Comparison of ENCODE assay signal across 8 cellular contexts in genomic region chr17:31582151-31582907, GRCh38.
DNase-seq lines count a peak whose midpoint lies in the region; ATAC-seq, FAIRE-seq and TF ChIP-seq lines count a peak whose summit lies in the region.

No MANE protein-coding gene starts in this region.

- H3K4me1 ChIP-seq in stomach = peaks cover 33 to 71% (median 56%) of the 10 kb centered on the region in 4 donors

- 30 to 54% (median 38%) methylated on average over 8 of the region's 8 CpGs for WGBS in stomach, 5 donors

- H3K9me3 Mint-ChIP-seq in activated B cell treated with CpG ODN at 0.5 μM for 24 hours = no peaks in the 10 kb centered on the region
- H3K9me3 Mint-ChIP-seq in immature natural killer cell = no peaks in the 10 kb centered on the region

- H3K27ac Mint-ChIP-seq in activated B cell treated with CpG ODN at 0.5 μM for 24 hours = peak overlapping the region; percentile 9
- H3K27ac Mint-ChIP-seq in immature natural killer cell = peak overlapping the region in 4 of 6 donors; percentile 29 to 83 (median 50)

- TF ChIP-seq CTCF in activated B cell treated with CpG ODN at 0.5 μM for 24 hours (IDR thresholded peaks at IDR 0.05) (no peak), stomach (IDR thresholded peaks at IDR 0.05) (no peak)

- H3K27me3 Mint-ChIP-seq in activated B cell treated with CpG ODN at 0.5 μM for 24 hours (no peaks in the 10 kb centered on the region), immature natural killer cell (ENCODE audit: low read depth in 3 of 3) (peaks cover 1 to 2% (median 2%) of the 10 kb centered on the region in 3 donors)

- no peaks in the 10 kb centered on the region for H3K27me3 ChIP-seq in stomach

- H3K9me3 ChIP-seq in stomach = no peaks in the 10 kb centered on the region

- H3K4me3 Mint-ChIP-seq in activated B cell treated with CpG ODN at 0.5 μM for 24 hours (peak overlapping the region; percentile 33), immature natural killer cell (peak overlapping the region in 4 of 5 donors; percentile 8 to 57 (median 26))

- POLR2A ChIA-PET in activated B cell treated with CpG ODN at 0.5 μM for 24 hours (lab: Charles Lee) = interaction anchor here (1.0 to 1.4 kb wide), 2 partner anchors 14 to 32 kb away, joined by 3 to 6 read pairs; no protein-coding TSS in a partner anchor

- H3K27ac ChIP-seq in stomach = peak overlapping the region; percentile 52 to 95 (median 86)

- ATAC-seq in activated B cell treated with CpG ODN at 0.5 μM for 24 hours (ENCODE audit: low read depth) (peak; percentile 70), GM21717 (IDR thresholded peaks at IDR 0.05; ENCODE audit: unreplicated experiment) (no peak), GM21723 (IDR thresholded peaks at IDR 0.05; ENCODE audit: unreplicated experiment) (no peak), HG02759 (IDR thresholded peaks at IDR 0.05; ENCODE audit: unreplicated experiment) (no peak)

- H3K4me1 Mint-ChIP-seq in activated B cell treated with CpG ODN at 0.5 μM for 24 hours (peaks cover 19% of the 10 kb centered on the region), immature natural killer cell (peaks cover 11 to 12% of the 10 kb centered on the region in 2 donors)

- TF ChIP-seq POLR2A in stomach (IDR thresholded peaks at IDR 0.05) (no peak), GM12891 (IDR thresholded peaks at IDR 0.05; ENCODE audit: low read depth, low read length) (no peak)

- CTCF ChIA-PET in activated B cell treated with CpG ODN at 0.5 μM for 24 hours (lab: Charles Lee) = no interaction called here

- H3K36me3 Mint-ChIP-seq in activated B cell treated with CpG ODN at 0.5 μM for 24 hours (ENCODE audit: low read depth) (no peaks in the 10 kb centered on the region), immature natural killer cell (no peaks in the 10 kb centered on the region)

- no peak for FAIRE-seq in GM12891 (lab: Jason Lieb, UNC)

- intact Hi-C loops in activated B cell treated with CpG ODN at 0.5 μM for 24 hours (cut with micrococcal nuclease) = no loop called here
- intact Hi-C loops in stomach (cut with DNase I; ENCODE audit: low total_unique reads) = no loop called here

- no peak for TF ChIP-seq EP300 in stomach (IDR thresholded peaks at IDR 0.05)

- DNase-seq in GM19240 (ENCODE audit: insufficient read length, low spot score) (peak; percentile 64), activated B cell treated with CpG ODN at 0.5 μM for 24 hours (no peak), immature natural killer cell (peak; percentile 26 to 37 (median 30)), stomach (peak; percentile 66), GM12891 (ENCODE audit: insufficient read length, low spot score) (no peak)

- H3K36me3 ChIP-seq in stomach = peaks cover 0 to 10% (median 6%) of the 10 kb centered on the region in 4 donors

- no peak overlapping the region for H3K4me3 ChIP-seq in stomach

TF ChIP-seq in GM12891, 5 proteins besides CTCF, POLR2A, EP300 and RAD21:
- no peak for TF ChIP-seq PAX5 (IDR thresholded peaks at IDR 0.05; ENCODE audit: insufficient read depth, low read length, severe bottlenecking)
- TF ChIP-seq TAF1 (IDR thresholded peaks at IDR 0.05; ENCODE audit: low read depth, low read length) = no peak
- TF ChIP-seq POLR2AphosphoS5 (IDR thresholded peaks at IDR 0.05; ENCODE audit: low read depth, low read length) = no peak
- TF ChIP-seq POU2F2 (IDR thresholded peaks at IDR 0.05; ENCODE audit: low read depth, low read length) = no peak
- TF ChIP-seq SPI1 (IDR thresholded peaks at IDR 0.05; ENCODE audit: low read depth, low read length) = no peak

Comparison
In these comparisons a context has a peak if more than half of its experiments do, and no peak if none do; other contexts are left out.
1. DNase-seq: peak in GM19240 (single experiment), immature natural killer cell (3 of 3) and stomach (single experiment); none in activated B cell treated with CpG ODN at 0.5 μM for 24 hours (single experiment) and GM12891 (single experiment).